1 cellular context compared by ENCODE assay signal in the genomic region with DNA sequence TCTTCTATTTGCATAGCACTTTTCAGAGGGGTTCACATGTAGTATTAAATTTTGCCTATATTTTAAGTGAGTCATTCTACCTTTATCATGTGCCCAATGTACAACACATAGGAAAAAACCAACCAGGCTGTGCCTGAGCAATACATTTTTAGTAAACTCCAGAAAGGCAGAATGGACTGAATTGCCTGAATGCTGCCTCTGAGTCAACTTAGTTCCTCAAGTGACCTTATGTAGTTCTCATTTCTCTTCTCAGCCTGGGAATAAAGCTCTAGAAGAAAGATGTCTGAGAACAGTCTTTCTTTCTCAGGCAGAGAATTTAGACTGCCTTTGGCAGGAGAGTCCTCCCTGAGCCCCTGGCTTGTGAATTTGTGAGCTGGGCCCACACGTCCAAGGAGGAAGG.
TF ChIP-seq lines count a peak whose summit lies in the region.

No MANE protein-coding gene starts in this region.

TF ChIP-seq in SK-N-SH treated with all-trans-retinoic acid at 6 μM for 48 hours, 23 proteins besides CTCF, POLR2A, EP300 and RAD21 (continued from another document):
- TF ChIP-seq, protein P1, sequence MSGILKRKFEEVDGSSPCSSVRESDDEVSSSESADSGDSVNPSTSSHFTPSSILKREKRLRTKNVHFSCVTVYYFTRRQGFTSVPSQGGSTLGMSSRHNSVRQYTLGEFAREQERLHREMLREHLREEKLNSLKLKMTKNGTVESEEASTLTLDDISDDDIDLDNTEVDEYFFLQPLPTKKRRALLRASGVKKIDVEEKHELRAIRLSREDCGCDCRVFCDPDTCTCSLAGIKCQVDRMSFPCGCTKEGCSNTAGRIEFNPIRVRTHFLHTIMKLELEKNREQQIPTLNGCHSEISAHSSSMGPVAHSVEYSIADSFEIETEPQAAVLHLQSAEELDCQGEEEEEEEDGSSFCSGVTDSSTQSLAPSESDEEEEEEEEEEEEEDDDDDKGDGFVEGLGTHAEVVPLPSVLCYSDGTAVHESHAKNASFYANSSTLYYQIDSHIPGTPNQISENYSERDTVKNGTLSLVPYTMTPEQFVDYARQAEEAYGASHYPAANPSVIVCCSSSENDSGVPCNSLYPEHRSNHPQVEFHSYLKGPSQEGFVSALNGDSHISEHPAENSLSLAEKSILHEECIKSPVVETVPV (CRISPR knock-in tag; IDR thresholded peaks at IDR 0.05) = no peak
- TF ChIP-seq ZFP30 (CRISPR knock-in tag; IDR thresholded peaks at IDR 0.05) (no peak), ZFP3 (CRISPR knock-in tag; IDR thresholded peaks at IDR 0.05) (no peak), ZNF565 (CRISPR knock-in tag; conservative IDR thresholded peaks at IDR 0.05; ENCODE audit: low read depth) (no peak), CSDC2 (CRISPR knock-in tag; IDR thresholded peaks at IDR 0.05) (no peak), SNAI2 (CRISPR knock-in tag; IDR thresholded peaks at IDR 0.05) (no peak), TOX (CRISPR knock-in tag; IDR thresholded peaks at IDR 0.05; ENCODE audit: borderline replicate concordance) (no peak), RARB (CRISPR knock-in tag; IDR thresholded peaks at IDR 0.05) (no peak), PPARA (CRISPR knock-in tag; IDR thresholded peaks at IDR 0.05; ENCODE audit: borderline replicate concordance) (no peak)
- TF ChIP-seq, protein P2, sequence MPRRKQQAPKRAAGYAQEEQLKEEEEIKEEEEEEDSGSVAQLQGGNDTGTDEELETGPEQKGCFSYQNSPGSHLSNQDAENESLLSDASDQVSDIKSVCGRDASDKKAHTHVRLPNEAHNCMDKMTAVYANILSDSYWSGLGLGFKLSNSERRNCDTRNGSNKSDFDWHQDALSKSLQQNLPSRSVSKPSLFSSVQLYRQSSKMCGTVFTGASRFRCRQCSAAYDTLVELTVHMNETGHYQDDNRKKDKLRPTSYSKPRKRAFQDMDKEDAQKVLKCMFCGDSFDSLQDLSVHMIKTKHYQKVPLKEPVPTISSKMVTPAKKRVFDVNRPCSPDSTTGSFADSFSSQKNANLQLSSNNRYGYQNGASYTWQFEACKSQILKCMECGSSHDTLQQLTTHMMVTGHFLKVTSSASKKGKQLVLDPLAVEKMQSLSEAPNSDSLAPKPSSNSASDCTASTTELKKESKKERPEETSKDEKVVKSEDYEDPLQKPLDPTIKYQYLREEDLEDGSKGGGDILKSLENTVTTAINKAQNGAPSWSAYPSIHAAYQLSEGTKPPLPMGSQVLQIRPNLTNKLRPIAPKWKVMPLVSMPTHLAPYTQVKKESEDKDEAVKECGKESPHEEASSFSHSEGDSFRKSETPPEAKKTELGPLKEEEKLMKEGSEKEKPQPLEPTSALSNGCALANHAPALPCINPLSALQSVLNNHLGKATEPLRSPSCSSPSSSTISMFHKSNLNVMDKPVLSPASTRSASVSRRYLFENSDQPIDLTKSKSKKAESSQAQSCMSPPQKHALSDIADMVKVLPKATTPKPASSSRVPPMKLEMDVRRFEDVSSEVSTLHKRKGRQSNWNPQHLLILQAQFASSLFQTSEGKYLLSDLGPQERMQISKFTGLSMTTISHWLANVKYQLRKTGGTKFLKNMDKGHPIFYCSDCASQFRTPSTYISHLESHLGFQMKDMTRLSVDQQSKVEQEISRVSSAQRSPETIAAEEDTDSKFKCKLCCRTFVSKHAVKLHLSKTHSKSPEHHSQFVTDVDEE (CRISPR knock-in tag; IDR thresholded peaks at IDR 0.05) = no peak
- TF ChIP-seq, protein P3, sequence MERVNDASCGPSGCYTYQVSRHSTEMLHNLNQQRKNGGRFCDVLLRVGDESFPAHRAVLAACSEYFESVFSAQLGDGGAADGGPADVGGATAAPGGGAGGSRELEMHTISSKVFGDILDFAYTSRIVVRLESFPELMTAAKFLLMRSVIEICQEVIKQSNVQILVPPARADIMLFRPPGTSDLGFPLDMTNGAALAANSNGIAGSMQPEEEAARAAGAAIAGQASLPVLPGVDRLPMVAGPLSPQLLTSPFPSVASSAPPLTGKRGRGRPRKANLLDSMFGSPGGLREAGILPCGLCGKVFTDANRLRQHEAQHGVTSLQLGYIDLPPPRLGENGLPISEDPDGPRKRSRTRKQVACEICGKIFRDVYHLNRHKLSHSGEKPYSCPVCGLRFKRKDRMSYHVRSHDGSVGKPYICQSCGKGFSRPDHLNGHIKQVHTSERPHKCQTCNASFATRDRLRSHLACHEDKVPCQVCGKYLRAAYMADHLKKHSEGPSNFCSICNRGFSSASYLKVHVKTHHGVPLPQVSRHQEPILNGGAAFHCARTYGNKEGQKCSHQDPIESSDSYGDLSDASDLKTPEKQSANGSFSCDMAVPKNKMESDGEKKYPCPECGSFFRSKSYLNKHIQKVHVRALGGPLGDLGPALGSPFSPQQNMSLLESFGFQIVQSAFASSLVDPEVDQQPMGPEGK (CRISPR knock-in tag; IDR thresholded peaks at IDR 0.05; ENCODE audit: borderline replicate concordance) = no peak
